Comparison of ENCODE assay signal across 11 cellular contexts in the genomic region with DNA sequence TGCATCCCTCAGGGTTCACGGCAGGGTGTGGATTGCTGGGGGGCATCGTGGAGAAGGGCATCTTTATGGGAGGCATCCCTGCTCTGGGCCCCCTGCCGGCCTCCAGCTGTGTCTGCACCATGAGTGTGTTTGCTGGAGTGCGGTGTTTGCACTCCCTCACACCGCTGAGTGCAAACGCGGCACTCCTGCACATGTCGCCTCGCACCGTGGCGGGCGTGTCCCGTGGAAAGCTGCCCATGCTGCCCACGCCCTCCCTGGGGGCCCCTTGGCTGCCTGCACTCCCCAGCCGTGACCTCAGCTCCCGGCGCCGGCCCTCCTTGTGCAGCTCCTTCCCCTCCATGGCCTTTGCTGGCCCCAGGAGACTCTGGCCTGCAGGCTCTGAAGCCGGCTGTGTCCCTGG.
A peak's percentile ranks its signal among the peaks of the same experiment; 100 is the strongest.
DNase-seq lines count a peak whose midpoint lies in the region; ATAC-seq and TF ChIP-seq lines count a peak whose summit lies in the region.
"Had no signal": no experiment of that assay in that cellular context is flagged by ENCODE, and none has a peak within 500 bp of the region (broad histone marks: within the 10 kb centered on the region; RNA-seq: fewer than 3 reads in every experiment).

No MANE protein-coding gene starts in this region.

- 34 to 39% (median 38%) methylated on average over 18 to 19 of the region's 19 CpGs for WGBS in psoas muscle, 3 donors

- H3K4me1 ChIP-seq in DND-41 (ENCODE audit: insufficient read depth, low read length) (peaks cover 20% of the 10 kb centered on the region), Karpas-422 (ENCODE audit: low read length) (no peaks in the 10 kb centered on the region), psoas muscle (peaks cover 10% of the 10 kb centered on the region)
- H3K4me1 ChIP-seq: breast epithelium had no signal

- H3K79me2 ChIP-seq in DND-41 (ENCODE audit: insufficient read depth, low read length) = peaks cover 98% of the 10 kb centered on the region
- no peaks in the 10 kb centered on the region for H3K79me2 ChIP-seq in Karpas-422 (ENCODE audit: low read length)

- no peak for TF ChIP-seq CTCF in DND-41 (IDR thresholded peaks at IDR 0.05; ENCODE audit: borderline replicate concordance, extremely low read depth, low read length, poor library complexity, severe bottlenecking)
- TF ChIP-seq CTCF in fibroblast of pulmonary artery (IDR thresholded peaks at IDR 0.05; ENCODE audit: low read length, missing control alignments) = peak; percentile 34
- TF ChIP-seq CTCF in psoas muscle (IDR thresholded peaks at IDR 0.05) = peak; percentile 44

- no peak overlapping the region for H3K4me2 ChIP-seq in DND-41 (ENCODE audit: insufficient read depth, low read length)
- no peak overlapping the region for H3K4me2 ChIP-seq in Karpas-422 (ENCODE audit: low read depth, low read length, poor library complexity, severe bottlenecking)

- no peak overlapping the region for H2AFZ ChIP-seq in DND-41 (ENCODE audit: low read depth, low read length)
- H2AFZ ChIP-seq in Karpas-422 (ENCODE audit: low read length) = no peak overlapping the region

- H3K4me3 ChIP-seq in DND-41 (ENCODE audit: low read depth in 1 of 2, low read length in 2 of 2) (no peak overlapping the region), Karpas-422 (ENCODE audit: low read length) (no peak overlapping the region), fibroblast of pulmonary artery (replicated peaks; ENCODE audit: low read depth, low read length) (no peak overlapping the region), psoas muscle (no peak overlapping the region)
- H3K4me3 ChIP-seq: breast epithelium had no signal

- DNase-seq in DND-41 (no peak), Karpas-422 (peak; percentile 49), fibroblast of pulmonary artery (ENCODE audit: low read depth) (no peak), psoas muscle (peak in 1 of 2 donors; percentile 48), RPMI8226 (no peak), iPS-NIHi7 (ENCODE audit: extremely low spot score) (no peak), T-helper 9 cell (no peak)
- DNase-seq: EL, natural killer cell had no signal

- H3K9me3 ChIP-seq in DND-41 (ENCODE audit: insufficient read depth, low read length, severe bottlenecking) (no peaks in the 10 kb centered on the region), Karpas-422 (ENCODE audit: low read length) (no peaks in the 10 kb centered on the region), psoas muscle (no peaks in the 10 kb centered on the region)
- H3K9me3 ChIP-seq: breast epithelium had no signal

- H4K20me1 ChIP-seq in DND-41 (ENCODE audit: insufficient read depth, low read length) = peaks cover 15% of the 10 kb centered on the region; the same call in 1 of the 2 replicates
- H4K20me1 ChIP-seq in Karpas-422 (ENCODE audit: insufficient read depth, low read depth, low read length) = no peaks in the 10 kb centered on the region

- H3K9me2 ChIP-seq in Karpas-422 (replicated peaks; ENCODE audit: insufficient read depth, low read length) = no peaks in the 10 kb centered on the region

- H3K9ac ChIP-seq in DND-41 (ENCODE audit: low read depth, low read length) (no peak overlapping the region), Karpas-422 (ENCODE audit: low read length) (no peak overlapping the region)

- no peaks in the 10 kb centered on the region for H3K27me3 ChIP-seq in DND-41 (ENCODE audit: insufficient read depth, low read length, poor library complexity)
- no peaks in the 10 kb centered on the region for H3K27me3 ChIP-seq in Karpas-422 (ENCODE audit: low read length)
- H3K27me3 ChIP-seq in psoas muscle (ENCODE audit: insufficient read depth in 3 of 3, low read length in 2 of 3) = no peaks in the 10 kb centered on the region
- H3K27me3 ChIP-seq: breast epithelium had no signal

- peak overlapping the region; percentile 26 for H3K27ac ChIP-seq in DND-41 (ENCODE audit: low read length)
- H3K27ac ChIP-seq in Karpas-422 (ENCODE audit: low read length) = no peak overlapping the region
- no peak overlapping the region for H3K27ac ChIP-seq in psoas muscle
- H3K27ac ChIP-seq: breast epithelium had no signal

- H3K36me3 ChIP-seq in DND-41 (ENCODE audit: insufficient read depth, low read length) = peaks cover 90% of the 10 kb centered on the region
- H3K36me3 ChIP-seq in Karpas-422 (ENCODE audit: insufficient read depth, low read length) = no peaks in the 10 kb centered on the region; the same call in 1 of the 2 replicates
- H3K36me3 ChIP-seq in psoas muscle (ENCODE audit: insufficient read depth in 1 of 2, low read depth in 1 of 2) = no peaks in the 10 kb centered on the region
- H3K36me3 ChIP-seq: breast epithelium had no signal

- intact Hi-C loops in psoas muscle (cut with DNase I) = loop anchor here in 1 of 2 donors (2.0 to 10.0 kb wide), 2 partner anchors 134 to 250 kb away; no protein-coding TSS in a partner anchor

- ATAC-seq in DND-41 (ENCODE audit: insufficient read depth, low read depth) (no peak), psoas muscle (peak in 3 of 4 donors; percentile 20 to 32 (median 23)), GM21447 (IDR thresholded peaks at IDR 0.05; ENCODE audit: unreplicated experiment) (no peak)
- ATAC-seq: natural killer cell had no signal

Comparison
In these comparisons a context has a peak if more than half of its experiments do, and no peak if none do; other contexts are left out.
1. ATAC-seq: peak in psoas muscle (3 of 4); none in DND-41 (single experiment) and GM21447 (single experiment).